ENCODE assay signal across 10 cellular contexts in genomic region chr20:47551841-47552240, GRCh38. TPM values are rescaled to one million over a fixed set of nuclear protein-coding genes. Genes with fewer than 3 reads are reported as not detected.
DNase-seq lines count a peak whose midpoint lies in the region; ATAC-seq, FAIRE-seq and TF ChIP-seq lines count a peak whose summit lies in the region.
"Had no signal": no experiment of that assay in that cellular context is flagged by ENCODE, and none has a peak within 500 bp of the region (broad histone marks: within the 10 kb centered on the region; RNA-seq: fewer than 3 reads in every experiment).

No MANE protein-coding gene starts in this region.

- TF ChIP-seq CTCF in A549 (IDR thresholded peaks at IDR 0.05) (no peak), BE2C (IDR thresholded peaks at IDR 0.05; ENCODE audit: low read depth, low read length) (no peak), GM12878 (IDR thresholded peaks at IDR 0.05 in 2 of 3, conservative IDR thresholded peaks at IDR 0.05 in 1 of 3; ENCODE audit: control insufficient read depth in 2 of 3, extremely low read depth in 1 of 3, insufficient read depth in 1 of 3, low read depth in 3 of 3, low read length in 3 of 3) (no peak), spleen (IDR thresholded peaks at IDR 0.05 in 8 of 11, conservative IDR thresholded peaks at IDR 0.05 in 3 of 11) (no peak)

- H3K4me1 ChIP-seq in A549 (peaks cover 36% of the 10 kb centered on the region), BE2C (peaks cover 5% of the 10 kb centered on the region), GM12878 (ENCODE audit: control insufficient read depth, insufficient read depth, low read length) (no peaks in the 10 kb centered on the region), spleen (peaks cover 5 to 68% (median 18%) of the 10 kb centered on the region in 6 donors)

- intact Hi-C loops in GM12878 (cut with micrococcal nuclease; ENCODE audit: unreplicated experiment) (no loop called here), spleen (cut with DNase I; ENCODE audit: low total_unique reads) (no loop called here), posterior vena cava (cut with DNase I) (loop anchor here in 1 of 2 donors (5.0 kb wide), 1 partner anchor 650 kb away; no protein-coding TSS in a partner anchor)

- H3K9me3 ChIP-seq in A549, result no peaks in the 10 kb centered on the region
- no peaks in the 10 kb centered on the region for H3K9me3 ChIP-seq in BE2C
- peaks cover 4% of the 10 kb centered on the region; the same call in 1 of the 3 replicates for H3K9me3 ChIP-seq in GM12878 (replicated peaks; ENCODE audit: control insufficient read depth, insufficient read depth, low read length)
- no peaks in the 10 kb centered on the region for H3K9me3 ChIP-seq in spleen

- POLR2A ChIA-PET in A549 (lab: Yijun Ruan, JAX) (no interaction called here), GM12878 (lab: Charles Lee) (interaction anchor here (1.1 kb wide), 1 partner anchor 13 kb away, joined by 3 read pairs; no protein-coding TSS in a partner anchor)

- BruUV-seq in GM12878 (replicated peaks; lab: Mats Ljungman, UMichigan), result no TSS peak

- peak overlapping the region; percentile 17; the same call in 1 of the 3 replicates for H3K4me2 ChIP-seq in A549
- no peak overlapping the region for H3K4me2 ChIP-seq in GM12878 (ENCODE audit: control insufficient read depth, insufficient read depth)

- H3K36me3 ChIP-seq in BE2C (no peaks in the 10 kb centered on the region), GM12878 (ENCODE audit: control insufficient read depth in 2 of 2, insufficient read depth in 2 of 2, low read length in 1 of 2) (peaks cover 2 to 21% of the 10 kb centered on the region in 2 experiments), spleen (peaks cover 0 to 13% (median 0%) of the 10 kb centered on the region in 6 donors)

- peak; percentile 37 to 64 for DNase-seq in A549 (ENCODE audit: low read depth in 1 of 2, low spot score in 1 of 2)
- DNase-seq in BE2C, result peak; percentile 36
- peak; percentile 13 for DNase-seq in NCI-H1417 treated with DMSO at 0.1 percent for 48 hours (lab: John Stamatoyannopoulos, UW)
- no peak for DNase-seq in GM12878 (ENCODE audit: low read depth, low spot score)
- DNase-seq in CD1c-positive myeloid dendritic cell (ENCODE audit: extremely low spot score), result no peak
- DNase-seq in spleen, result no peak
- DNase-seq in posterior vena cava (ENCODE audit: low spot score), result no peak
- DNase-seq: activated T-cell treated with anti-CD3 and anti-CD28 coated beads, Interleukin-2, amount 50 U/mL, for 1 hour; DMS153; PC-3 had no signal

- CTCF ChIA-PET in A549 (lab: Yijun Ruan, JAX), result interaction anchor here (1.0 kb wide), 2 partner anchors 16 to 69 kb away, joined by 3 read pairs; no protein-coding TSS in a partner anchor
- CTCF ChIA-PET in GM12878 (lab: Yijun Ruan, JAX), result no interaction called here

- in situ Hi-C loops in GM12878 (cut with MboI), result no loop called here

- TF ChIP-seq RAD21 in A549 (conservative IDR thresholded peaks at IDR 0.05 in 1 of 2, IDR thresholded peaks at IDR 0.05 in 1 of 2) (no peak), GM12878 (IDR thresholded peaks at IDR 0.05; ENCODE audit: insufficient read depth, low read depth, low read length) (no peak)

- peak; percentile 61 for FAIRE-seq in A549 (lab: Jason Lieb, UNC)
- FAIRE-seq in GM12878 (lab: Jason Lieb, UNC), result peak; percentile 49

- H3K27ac ChIP-seq in A549, result no peak overlapping the region
- H3K27ac ChIP-seq in GM12878 (ENCODE audit: control insufficient read depth, insufficient read depth), result no peak overlapping the region
- no peak overlapping the region for H3K27ac ChIP-seq in spleen

- H3K4me3 ChIP-seq in A549, result no peak overlapping the region
- H3K4me3 ChIP-seq in BE2C (ENCODE audit: low read depth, low read length), result no peak overlapping the region
- no peak overlapping the region for H3K4me3 ChIP-seq in GM12878
- no peak overlapping the region for H3K4me3 ChIP-seq in spleen

- H4K20me1 ChIP-seq in GM12878 (ENCODE audit: control insufficient read depth, insufficient read depth), result no peaks in the 10 kb centered on the region

- peak; percentile 54 to 66; a peak in 3 of 6 replicates for ATAC-seq in A549
- peak; percentile 45; the same call in 1 of the 3 replicates for ATAC-seq in GM12878
- ATAC-seq: PC-3 had no signal

- TF ChIP-seq EP300 in A549 (IDR thresholded peaks at IDR 0.05) (no peak), GM12878 (IDR thresholded peaks at IDR 0.05; ENCODE audit: borderline replicate concordance in 1 of 2, control insufficient read depth in 1 of 2, low read depth in 2 of 2, low read length in 2 of 2) (no peak)

- RAD21 ChIA-PET in GM12878 (lab: Charles Lee; ENCODE audit: unreplicated experiment), result no interaction called here

- SMC1A ChIA-PET in GM12878 (lab: Charles Lee; ENCODE audit: uncharacterized antibody, unreplicated experiment), result interaction anchor here (1.0 to 1.1 kb wide), 3 partner anchors 9 to 60 kb away, joined by 3 to 4 read pairs (median 3); no protein-coding TSS in a partner anchor

- no peak for TF ChIP-seq POLR2A in A549 (IDR thresholded peaks at IDR 0.05; ENCODE audit: low read length)
- TF ChIP-seq POLR2A in GM12878 (IDR thresholded peaks at IDR 0.05; ENCODE audit: low read depth, low read length), result no peak
- no peak for TF ChIP-seq POLR2A in spleen (IDR thresholded peaks at IDR 0.05)

- H3K9ac ChIP-seq in GM12878 (ENCODE audit: control insufficient read depth, insufficient read depth, low read length), result no peak overlapping the region

- H3K27me3 ChIP-seq in BE2C (no peaks in the 10 kb centered on the region), GM12878 (replicated peaks in 1 of 2; ENCODE audit: control insufficient read depth in 2 of 2, insufficient read depth in 2 of 2, low read length in 1 of 2) (no peaks in the 10 kb centered on the region), spleen (replicated peaks in 1 of 7) (no peaks in the 10 kb centered on the region)

- peaks cover 72% of the 10 kb centered on the region for H3K79me2 ChIP-seq in GM12878 (ENCODE audit: control insufficient read depth, insufficient read depth, low read length)

- no peak overlapping the region for H2AFZ ChIP-seq in GM12878 (ENCODE audit: control insufficient read depth, low read depth, low read length)

TF ChIP-seq in A549, 52 proteins besides CTCF, POLR2A, EP300 and RAD21:
- TF ChIP-seq ZC3H11A (IDR thresholded peaks at IDR 0.05) (no peak), HEYL (CRISPR knock-in tag; IDR thresholded peaks at IDR 0.05) (no peak), RARB (CRISPR knock-in tag; IDR thresholded peaks at IDR 0.05) (no peak)

TF ChIP-seq in GM12878, 131 proteins besides CTCF, POLR2A, EP300 and RAD21 (continues in another document):
- TF ChIP-seq RUNX3 (IDR thresholded peaks at IDR 0.05; ENCODE audit: low read length) (no peak), TARDBP (IDR thresholded peaks at IDR 0.05; ENCODE audit: borderline replicate concordance) (no peak), JUND (IDR thresholded peaks at IDR 0.05; ENCODE audit: low read depth, low read length) (no peak), RELA (IDR thresholded peaks at IDR 0.05; ENCODE audit: borderline replicate concordance, partially characterized antibody) (no peak), MXI1 (IDR thresholded peaks at IDR 0.05; ENCODE audit: low read depth, low read length) (no peak), NR2C1 (IDR thresholded peaks at IDR 0.05) (no peak), NFXL1 (IDR thresholded peaks at IDR 0.05; ENCODE audit: borderline replicate concordance) (0 out of 2 replicates have a peak, but pooled peaks have one; percentile 4), SMC3 (IDR thresholded peaks at IDR 0.05; ENCODE audit: borderline replicate concordance, low read length) (no peak), ZBED1 (IDR thresholded peaks at IDR 0.05; ENCODE audit: borderline replicate concordance) (no peak), NBN (IDR thresholded peaks at IDR 0.05) (no peak), MTA3 (IDR thresholded peaks at IDR 0.05; ENCODE audit: borderline replicate concordance, low read length) (no peak), ZZZ3 (IDR thresholded peaks at IDR 0.05; ENCODE audit: control insufficient read depth, insufficient read length, low read depth) (no peak), BMI1 (IDR thresholded peaks at IDR 0.05; ENCODE audit: borderline replicate concordance) (0 out of 2 replicates have a peak, but pooled peaks have one; percentile 22), HCFC1 (IDR thresholded peaks at IDR 0.05; ENCODE audit: low read length) (no peak), CEBPB (IDR thresholded peaks at IDR 0.05; ENCODE audit: borderline replicate concordance in 1 of 2, low read depth in 2 of 2, low read length in 2 of 2) (no peak)

RNA-seq across cellular contexts. Expression of gene NCOA3, which starts 50.2 kb away (rescaled TPM):
- polyA plus RNA-seq in A549 (2011; rRNA removed), result 135 and 136 TPM in 2 replicates
- 27.5 and 35.2 TPM in 2 replicates for polyA plus RNA-seq in A549 (2012; cell fraction: cytosol; rRNA removed)
- polyA plus RNA-seq in A549 (2012; cell fraction: nucleus; rRNA removed), result 28.3 and 32.1 TPM in 2 replicates
- 35.8 to 43.4 TPM (median 42.9 TPM) in 3 replicates for polyA plus RNA-seq in A549 (2017; fragmentation: RNase III; extraction: RNeasy Plus Mini Kit Qiagen cat#74134 plus additional on column Dnase treatment)
- 179 and 198 TPM in 2 replicates for polyA minus RNA-seq in A549 (2011; rRNA and poly(A)+ RNA removed)
- polyA plus RNA-seq in BE2C (2012; ENCODE audit: insufficient read depth, insufficient read length, low read depth), result 8.5 TPM
- 241 and 256 TPM in 2 replicates for total RNA-seq in GM12878 (2013; cell fraction: nucleolus; rRNA removed)
- total RNA-seq in GM12878 (2014; rRNA removed), result 82.4 and 88.7 TPM in 2 replicates
- 95.3 and 95.8 TPM in 2 replicates for total RNA-seq in GM12878 (2014; rRNA removed; fragmentation: Illumina TruSeq; extraction: Trizol)
- total RNA-seq in GM12878 (2021), result 87.4 and 96.2 TPM in 2 replicates
- polyA plus RNA-seq in GM12878 (2011; ENCODE audit: low read depth), result 30.3 TPM
- 92.6 and 114 TPM in 2 replicates for polyA plus RNA-seq in GM12878 (2011; rRNA removed)
- polyA plus RNA-seq in GM12878 (2011; cell fraction: cytosol; rRNA removed), result 60.3 and 60.4 TPM in 2 replicates
- 89.9 and 95.2 TPM in 2 replicates for polyA plus RNA-seq in GM12878 (2011; cell fraction: nucleus; rRNA removed)
- 38.3 and 50.2 TPM in 2 replicates for polyA plus RNA-seq in GM12878 (2012)
- polyA plus RNA-seq in GM12878 (2014; fragmentation: Illumina TruSeq; extraction: Trizol), result 78.2 and 94.6 TPM in 2 replicates
- 10 to 100 TPM; 16.9 to 18.0 TPM for polyA plus RNA-seq in GM12878 (2014; fragmentation: Nextera tagmentation; extraction: Ambion mirVana)
- polyA plus RNA-seq in GM12878 (2014; rRNA removed), result 62.4 and 66.0 TPM in 2 replicates
- polyA plus RNA-seq in GM12878 (2016; fragmentation: Nextera tagmentation; extraction: Ambion mirVana), result 10 to 100 TPM; 68.1 to 69.1 TPM
- 126 and 138 TPM in 2 replicates for polyA minus RNA-seq in GM12878 (2011; rRNA and poly(A)+ RNA removed)
- 52.3 and 52.4 TPM in 2 replicates for polyA minus RNA-seq in GM12878 (2011; cell fraction: cytosol; rRNA and poly(A)+ RNA removed)
- 48.2 and 66.5 TPM in 2 replicates for polyA minus RNA-seq in GM12878 (2011; cell fraction: nucleus; rRNA and poly(A)+ RNA removed)
- 10 to 100 TPM; 78.6 to 93.7 (median 84.1) TPM for total RNA-seq in spleen
- polyA plus RNA-seq in spleen, result 10 to 100 TPM; 12.5 to 17.4 (median 12.9) TPM
- 10 to 100 TPM; 39.0 to 46.6 TPM for total RNA-seq in posterior vena cava

Comparison
In these comparisons a context has a peak if more than half of its experiments do, and no peak if none do; other contexts are left out.
1. DNase-seq: peak in A549 (2 of 2), BE2C (single experiment) and NCI-H1417 treated with DMSO at 0.1 percent for 48 hours (single experiment); none in GM12878 (single experiment), CD1c-positive myeloid dendritic cell (single experiment), spleen (single experiment) and posterior vena cava (single experiment).